14 cellular contexts compared by ENCODE assay signal in the genomic region with DNA sequence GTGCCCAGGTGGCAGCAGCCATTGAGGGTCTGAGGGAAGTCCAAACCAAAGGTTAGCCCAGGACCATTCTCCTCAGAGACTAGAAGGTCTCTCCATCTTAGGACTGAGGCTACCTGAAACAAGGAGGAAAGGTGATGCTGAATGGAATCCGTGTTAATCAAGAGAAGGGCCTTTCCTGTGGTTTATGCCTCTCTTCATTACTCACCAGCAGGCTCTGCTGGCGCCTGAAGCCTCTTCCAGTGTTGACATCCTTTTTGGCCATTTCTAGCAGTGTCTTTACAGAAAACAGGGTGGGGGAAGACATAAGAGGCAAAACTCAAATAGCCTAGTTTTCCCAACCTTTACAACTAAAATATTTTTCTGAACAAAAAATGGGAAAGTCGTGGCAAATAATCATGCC.
DNase-seq lines count a peak whose midpoint lies in the region; ATAC-seq and TF ChIP-seq lines count a peak whose summit lies in the region.
"Had no signal": no experiment of that assay in that cellular context is flagged by ENCODE, and none has a peak within 500 bp of the region (broad histone marks: within the 10 kb centered on the region; RNA-seq: fewer than 3 reads in every experiment).

No MANE protein-coding gene starts in this region.

- no peaks in the 10 kb centered on the region for H3K36me3 ChIP-seq in ACC112 (ENCODE audit: insufficient read depth, low read length)
- no peaks in the 10 kb centered on the region for H3K36me3 ChIP-seq in HUES48 (ENCODE audit: control insufficient read depth, insufficient read depth, low read length)
- no peaks in the 10 kb centered on the region for H3K36me3 ChIP-seq in upper lobe of left lung
- H3K36me3 ChIP-seq: lower lobe of right lung, Peyer's patch, spleen, thoracic aorta had no signal

- no peak for TF ChIP-seq EP300 in upper lobe of left lung (IDR thresholded peaks at IDR 0.05)

- no peak overlapping the region for H2AFZ ChIP-seq in ACC112 (ENCODE audit: low read length, unreplicated experiment)

- no peak overlapping the region for H3K4me3 ChIP-seq in ACC112 (ENCODE audit: low read depth, low read length)
- H3K4me3 ChIP-seq in HUES48 (ENCODE audit: low read depth, low read length) = no peak overlapping the region
- no peak overlapping the region for H3K4me3 ChIP-seq in astrocyte of the cerebellum (ENCODE audit: low read depth, low read length)
- H3K4me3 ChIP-seq in upper lobe of left lung = no peak overlapping the region
- H3K4me3 ChIP-seq: lower lobe of right lung, Peyer's patch, spleen had no signal

- TF ChIP-seq CTCF in astrocyte of the cerebellum (IDR thresholded peaks at IDR 0.05; ENCODE audit: low read depth, low read length, missing control alignments) (peak; percentile 3), upper lobe of left lung (IDR thresholded peaks at IDR 0.05) (no peak)

- H3K27me3 ChIP-seq in ACC112 (ENCODE audit: insufficient read depth, low read length) (no peaks in the 10 kb centered on the region), HUES48 (ENCODE audit: control insufficient read depth, insufficient read depth, low read length) (peaks cover 16% of the 10 kb centered on the region), upper lobe of left lung (no peaks in the 10 kb centered on the region)
- H3K27me3 ChIP-seq: Peyer's patch, spleen had no signal

- no peaks in the 10 kb centered on the region for H3K9me3 ChIP-seq in HUES48 (ENCODE audit: control insufficient read depth, insufficient read depth, low read length)
- H3K9me3 ChIP-seq in upper lobe of left lung = no peaks in the 10 kb centered on the region
- H3K9me3 ChIP-seq: lower lobe of right lung, Peyer's patch, spleen, thoracic aorta had no signal

- DNase-seq in astrocyte of the cerebellum (ENCODE audit: low read depth) = no peak
- peak; percentile 67 for DNase-seq in islet precursor cell
- DNase-seq in upper lobe of left lung = no peak
- DNase-seq in stimulated activated naive CD4-positive, alpha-beta T cell (lab: John Stamatoyannopoulos, UW) = no peak
- no peak for DNase-seq in erythroblast (lab: John Stamatoyannopoulos, UW)
- DNase-seq: activated gamma-delta T cell treated with Interleukin-2 at 50 U/mL for 16 hours, lower lobe of right lung, NCI-H345, Peyer's patch, spleen had no signal

- no peak overlapping the region for H3K9ac ChIP-seq in HUES48 (ENCODE audit: low read depth, low read length)

- 81 to 83% methylated on average over 3 of the region's 3 CpGs for WGBS in upper lobe of left lung, 2 donors

- no peaks in the 10 kb centered on the region for H3K79me2 ChIP-seq in ACC112 (ENCODE audit: control insufficient read depth, insufficient read depth, low read length, unreplicated experiment)

- peaks cover 47% of the 10 kb centered on the region for H3K4me1 ChIP-seq in ACC112 (ENCODE audit: control insufficient read depth, insufficient read depth, low read length, unreplicated experiment)
- peaks cover 42% of the 10 kb centered on the region for H3K4me1 ChIP-seq in HUES48 (ENCODE audit: control insufficient read depth, insufficient read depth, low read length)
- H3K4me1 ChIP-seq in upper lobe of left lung = peaks cover 0 to 17% (median 10%) of the 10 kb centered on the region in 4 donors

- in situ Hi-C loops in astrocyte of the cerebellum (cut with HindIII; ENCODE audit: low sequenced_read_pairs) = no loop called here

- peak overlapping the region; percentile 81; the same call in 1 of the 2 replicates for H3K27ac ChIP-seq in ACC112 (ENCODE audit: low read depth, low read length)
- H3K27ac ChIP-seq in HUES48 (ENCODE audit: low read depth, low read length) = peak overlapping the region; percentile 98
- no peak overlapping the region for H3K27ac ChIP-seq in upper lobe of left lung
- H3K27ac ChIP-seq: lower lobe of right lung, Peyer's patch had no signal

- TF ChIP-seq POLR2A in upper lobe of left lung (IDR thresholded peaks at IDR 0.05) (no peak), erythroblast (IDR thresholded peaks at IDR 0.05; ENCODE audit: low read length) (no peak)

- ATAC-seq in GM18858 (IDR thresholded peaks at IDR 0.05; ENCODE audit: unreplicated experiment) (no peak), upper lobe of left lung (ENCODE audit: low FRiP score in 2 of 2) (no peak)

Comparison
In these comparisons a context has a peak if more than half of its experiments do, and no peak if none do; other contexts are left out.
1. H3K27ac ChIP-seq: peak in ACC112 (single experiment) and HUES48 (single experiment); none in upper lobe of left lung (0 of 4).